Comparison of ENCODE assay signal across 8 cellular contexts in genomic region chr1:165143437-165144065, GRCh38.
DNase-seq lines count a peak whose midpoint lies in the region; ATAC-seq and TF ChIP-seq lines count a peak whose summit lies in the region.

No MANE protein-coding gene starts in this region.

- H3K9me3 ChIP-seq in RWPE2 (ENCODE audit: severe bottlenecking) = no peaks in the 10 kb centered on the region
- no peaks in the 10 kb centered on the region for H3K9me3 ChIP-seq in esophagus muscularis mucosa
- H3K9me3 ChIP-seq in aorta (ENCODE audit: control insufficient read depth, low read length) = no peaks in the 10 kb centered on the region

- peak; percentile 53; the same call in 1 of the 3 replicates for ATAC-seq in RWPE2 (ENCODE audit: low read depth)
- ATAC-seq in aorta (ENCODE audit: low FRiP score) = no peak
- no peak for ATAC-seq in HG03439 (IDR thresholded peaks at IDR 0.05; ENCODE audit: unreplicated experiment)

- intact Hi-C loops in esophagus muscularis mucosa (cut with DNase I) (no loop called here), aorta (cut with DNase I) (loop anchor here in 1 of 2 donors (10.0 kb wide), 1 partner anchor 451 kb away; no protein-coding TSS in a partner anchor)

- TF ChIP-seq CTCF in AG09309 (IDR thresholded peaks at IDR 0.05; ENCODE audit: control insufficient read depth, insufficient read depth, low read depth, low read length, missing control alignments) = peak; percentile 67
- TF ChIP-seq CTCF in GM12873 (IDR thresholded peaks at IDR 0.05; ENCODE audit: insufficient read depth, low read depth, low read length, missing control alignments) = peak; percentile 80
- peak; percentile 79 for TF ChIP-seq CTCF in RWPE2 (IDR thresholded peaks at IDR 0.05; ENCODE audit: poor library complexity, severe bottlenecking)
- peak in 2 of 3 experiments; percentile 31 to 48 for TF ChIP-seq CTCF in esophagus muscularis mucosa (IDR thresholded peaks at IDR 0.05)

- no peak for TF ChIP-seq EP300 in esophagus muscularis mucosa (IDR thresholded peaks at IDR 0.05)

- DNase-seq in AG09309 (ENCODE audit: low read depth) (no peak), RWPE2 (ENCODE audit: low spot score) (no peak), esophagus muscularis mucosa (ENCODE audit: extremely low spot score) (no peak), aorta (no peak), inferior parietal cortex (ENCODE audit: extremely low spot score) (no peak)
- peak; percentile 2 for DNase-seq in stimulated activated CD8-positive, alpha-beta memory T cell treated with anti-CD3 and anti-CD28 coated beads, Interleukin-7, amount 100 ng/mL, for 24 hours (ENCODE audit: low read depth)

- H3K36me3 ChIP-seq in RWPE2 (ENCODE audit: low read depth) = no peaks in the 10 kb centered on the region
- H3K36me3 ChIP-seq in esophagus muscularis mucosa = no peaks in the 10 kb centered on the region
- H3K36me3 ChIP-seq in aorta (ENCODE audit: control insufficient read depth in 1 of 2, insufficient read depth in 2 of 2, low read length in 1 of 2) = no peaks in the 10 kb centered on the region

- H3K27ac ChIP-seq in RWPE2 (ENCODE audit: poor library complexity, severe bottlenecking) (no peak overlapping the region), esophagus muscularis mucosa (replicated peaks in 1 of 4) (no peak overlapping the region), aorta (ENCODE audit: low read depth in 1 of 2, low read length in 2 of 2) (no peak overlapping the region)

- H3K27me3 ChIP-seq in RWPE2 (ENCODE audit: insufficient read depth, poor library complexity, severe bottlenecking) = peaks cover 3% of the 10 kb centered on the region
- H3K27me3 ChIP-seq in esophagus muscularis mucosa = peaks cover 0 to 32% (median 0%) of the 10 kb centered on the region in 4 donors
- no peaks in the 10 kb centered on the region for H3K27me3 ChIP-seq in aorta (ENCODE audit: control insufficient read depth in 1 of 2, insufficient read depth in 2 of 2, low read length in 1 of 2)

- H3K4me1 ChIP-seq in RWPE2 (ENCODE audit: insufficient read depth, poor library complexity, severe bottlenecking) = no peaks in the 10 kb centered on the region
- H3K4me1 ChIP-seq in esophagus muscularis mucosa = peaks cover 0 to 4% (median 0%) of the 10 kb centered on the region in 4 donors
- H3K4me1 ChIP-seq in aorta (ENCODE audit: control insufficient read depth in 1 of 2, insufficient read depth in 2 of 2, low read length in 2 of 2) = no peaks in the 10 kb centered on the region

- no peak for TF ChIP-seq POLR2A in esophagus muscularis mucosa (IDR thresholded peaks at IDR 0.05; ENCODE audit: low read depth)

- H3K4me3 ChIP-seq in AG09309 (ENCODE audit: control insufficient read depth, low read depth, low read length) (no peak overlapping the region), RWPE2 (ENCODE audit: severe bottlenecking) (no peak overlapping the region), esophagus muscularis mucosa (no peak overlapping the region), aorta (ENCODE audit: low read length in 2 of 2) (no peak overlapping the region)

- 49% methylated on average over 4 of the region's 4 CpGs for WGBS in esophagus muscularis mucosa
- 48 to 59% methylated on average over 4 of the region's 4 CpGs for WGBS in aorta, 2 donors
